Comparison of ENCODE assay signal across 23 cellular contexts in genomic region chr7:18317956-18318355, GRCh38.
DNase-seq lines count a peak whose midpoint lies in the region; ATAC-seq and TF ChIP-seq lines count a peak whose summit lies in the region.
"Had no signal": no experiment of that assay in that cellular context is flagged by ENCODE, and none has a peak within 500 bp of the region (broad histone marks: within the 10 kb centered on the region; RNA-seq: fewer than 3 reads in every experiment).

No MANE protein-coding gene starts in this region.

- TF ChIP-seq CTCF in MCF 10A (IDR thresholded peaks at IDR 0.05; ENCODE audit: unreplicated experiment): no peak
- TF ChIP-seq CTCF in breast epithelium (IDR thresholded peaks at IDR 0.05): no peak
- TF ChIP-seq CTCF in activated B cell treated with CpG ODN at 0.5 μM for 24 hours (IDR thresholded peaks at IDR 0.05): no peak
- no peak for TF ChIP-seq CTCF in vagina (IDR thresholded peaks at IDR 0.05)

- CTCF ChIA-PET in MCF 10A (lab: Yijun Ruan, JAX): interaction anchor here (0.5 to 1.3 kb wide), 2 partner anchors 208 to 620 kb away, joined by 3 read pairs; no protein-coding TSS in a partner anchor
- CTCF ChIA-PET in activated B cell treated with CpG ODN at 0.5 μM for 24 hours (lab: Charles Lee): no interaction called here

- DNase-seq in MCF 10A (ENCODE audit: unreplicated experiment) (no peak), breast epithelium (ENCODE audit: low spot score in 2 of 2) (no peak), activated B cell treated with CpG ODN at 0.5 μM for 24 hours (no peak), iPS-NIHi7 (ENCODE audit: extremely low spot score) (peak; percentile 14), vagina (ENCODE audit: extremely low spot score in 2 of 2) (no peak), head of caudate nucleus (no peak), DMS79 (lab: John Stamatoyannopoulos, UW) (no peak)
- DNase-seq: 8988T; ACHN; CD4-positive, alpha-beta T cell; GDM1; GOT3; KG1; MM.1S; NCI-H2029; NCI-H446; NCI-H524 treated with DMSO at 0.1 percent for 48 hours; SHP77 treated with DMSO at 0.1 percent for 48 hours had no signal

- peak overlapping the region; percentile 30 for H3K27ac Mint-ChIP-seq in MCF 10A (ENCODE audit: low read depth, unreplicated experiment)
- H3K27ac Mint-ChIP-seq in activated B cell treated with CpG ODN at 0.5 μM for 24 hours: peak overlapping the region; percentile 43
- H3K27ac Mint-ChIP-seq in stimulated activated memory B cell treated with anti-CD40 and anti-IgM and Interleukin-4, amounts not matched to agents 10 μg/mL and 1 μg/mL and 100 μg/mL, for 72 hours: no peak overlapping the region
- H3K27ac Mint-ChIP-seq: CD4-positive, alpha-beta T cell had no signal

- H3K4me1 Mint-ChIP-seq in MCF 10A (ENCODE audit: insufficient read depth, unreplicated experiment) (peaks cover 9% of the 10 kb centered on the region), activated B cell treated with CpG ODN at 0.5 μM for 24 hours (peaks cover 52% of the 10 kb centered on the region)
- H3K4me1 Mint-ChIP-seq in stimulated activated memory B cell treated with anti-CD40 and anti-IgM and Interleukin-4, amounts not matched to agents 10 μg/mL and 1 μg/mL and 100 μg/mL, for 72 hours: peaks cover 14% of the 10 kb centered on the region

- H3K36me3 ChIP-seq in breast epithelium: no peaks in the 10 kb centered on the region
- no peaks in the 10 kb centered on the region for H3K36me3 ChIP-seq in vagina
- H3K36me3 ChIP-seq: BLaER1 had no signal

- H3K9me3 Mint-ChIP-seq in MCF 10A (ENCODE audit: unreplicated experiment): no peaks in the 10 kb centered on the region
- H3K9me3 Mint-ChIP-seq in activated B cell treated with CpG ODN at 0.5 μM for 24 hours: no peaks in the 10 kb centered on the region
- no peaks in the 10 kb centered on the region for H3K9me3 Mint-ChIP-seq in stimulated activated memory B cell treated with anti-CD40 and anti-IgM and Interleukin-4, amounts not matched to agents 10 μg/mL and 1 μg/mL and 100 μg/mL, for 72 hours
- H3K9me3 Mint-ChIP-seq: CD4-positive, alpha-beta T cell had no signal

- no peaks in the 10 kb centered on the region for H3K36me3 Mint-ChIP-seq in MCF 10A (ENCODE audit: insufficient read depth, unreplicated experiment)
- H3K36me3 Mint-ChIP-seq in activated B cell treated with CpG ODN at 0.5 μM for 24 hours (ENCODE audit: low read depth): no peaks in the 10 kb centered on the region
- no peaks in the 10 kb centered on the region for H3K36me3 Mint-ChIP-seq in stimulated activated memory B cell treated with anti-CD40 and anti-IgM and Interleukin-4, amounts not matched to agents 10 μg/mL and 1 μg/mL and 100 μg/mL, for 72 hours

- H3K9me3 ChIP-seq in breast epithelium (no peaks in the 10 kb centered on the region), vagina (no peaks in the 10 kb centered on the region)
- H3K9me3 ChIP-seq: BLaER1 had no signal

- no peak for TF ChIP-seq POLR2A in breast epithelium (IDR thresholded peaks at IDR 0.05)
- no peak for TF ChIP-seq POLR2A in vagina (IDR thresholded peaks at IDR 0.05)

- no peak overlapping the region for H3K4me3 Mint-ChIP-seq in MCF 10A (ENCODE audit: unreplicated experiment)
- no peak overlapping the region for H3K4me3 Mint-ChIP-seq in activated B cell treated with CpG ODN at 0.5 μM for 24 hours
- H3K4me3 Mint-ChIP-seq in stimulated activated memory B cell treated with anti-CD40 and anti-IgM and Interleukin-4, amounts not matched to agents 10 μg/mL and 1 μg/mL and 100 μg/mL, for 72 hours: no peak overlapping the region
- H3K4me3 Mint-ChIP-seq: CD4-positive, alpha-beta T cell had no signal

- H3K27ac ChIP-seq in breast epithelium: no peak overlapping the region
- peak overlapping the region; percentile 28 for H3K27ac ChIP-seq in vagina
- H3K27ac ChIP-seq: BLaER1, RWPE1 had no signal

- no peak for ATAC-seq in activated B cell treated with CpG ODN at 0.5 μM for 24 hours (ENCODE audit: low read depth)
- no peak for ATAC-seq in stimulated activated memory B cell treated with anti-CD40 and anti-IgM and Interleukin-4, amounts not matched to agents 10 μg/mL and 1 μg/mL and 100 μg/mL, for 72 hours
- ATAC-seq: GM12878, Panc1 had no signal

- POLR2A ChIA-PET in MCF 10A (lab: Yijun Ruan, JAX): interaction anchor here (0.5 to 0.9 kb wide), 4 partner anchors 275 to 637 kb away, joined by 3 to 4 read pairs (median 4); no protein-coding TSS in a partner anchor
- POLR2A ChIA-PET in activated B cell treated with CpG ODN at 0.5 μM for 24 hours (lab: Charles Lee): no interaction called here

- H3K4me3 ChIP-seq in breast epithelium: no peak overlapping the region
- no peak overlapping the region for H3K4me3 ChIP-seq in vagina
- H3K4me3 ChIP-seq: BLaER1, GM12878 had no signal

- no TSS peak for BruUV-seq in MCF 10A (replicated peaks; lab: Mats Ljungman, UMichigan)

- H3K27me3 Mint-ChIP-seq in MCF 10A (ENCODE audit: insufficient read depth, unreplicated experiment) (no peaks in the 10 kb centered on the region), activated B cell treated with CpG ODN at 0.5 μM for 24 hours (no peaks in the 10 kb centered on the region)
- no peaks in the 10 kb centered on the region for H3K27me3 Mint-ChIP-seq in stimulated activated memory B cell treated with anti-CD40 and anti-IgM and Interleukin-4, amounts not matched to agents 10 μg/mL and 1 μg/mL and 100 μg/mL, for 72 hours

- intact Hi-C loops in MCF 10A (cut with micrococcal nuclease): loop anchor here (5.0 kb wide), 1 partner anchor 1016 kb away; no protein-coding TSS in a partner anchor
- intact Hi-C loops in breast epithelium (cut with DNase I; ENCODE audit: low total_unique reads): no loop called here
- intact Hi-C loops in activated B cell treated with CpG ODN at 0.5 μM for 24 hours (cut with micrococcal nuclease): loop anchor here (1.0 kb wide), 1 partner anchor 9 kb away; no protein-coding TSS in a partner anchor
- intact Hi-C loops in vagina (cut with DNase I): no loop called here
- intact Hi-C loops in head of caudate nucleus (cut with DNase I): no loop called here

- H3K4me1 ChIP-seq in breast epithelium: no peaks in the 10 kb centered on the region
- H3K4me1 ChIP-seq in vagina: peaks cover 24% of the 10 kb centered on the region
- H3K4me1 ChIP-seq: BLaER1 had no signal

- H3K27me3 ChIP-seq in breast epithelium: no peaks in the 10 kb centered on the region
- no peaks in the 10 kb centered on the region for H3K27me3 ChIP-seq in vagina
- H3K27me3 ChIP-seq: BLaER1 had no signal

Comparison
In these comparisons a context has a peak if more than half of its experiments do, and no peak if none do; other contexts are left out.
1. intact Hi-C loops: an anchor here in MCF 10A (5.0 kb wide) and activated B cell treated with CpG ODN at 0.5 μM for 24 hours (1.0 kb wide); none called in breast epithelium, vagina and head of caudate nucleus.